ENCODE assay signal across 9 cellular contexts in the genomic region with DNA sequence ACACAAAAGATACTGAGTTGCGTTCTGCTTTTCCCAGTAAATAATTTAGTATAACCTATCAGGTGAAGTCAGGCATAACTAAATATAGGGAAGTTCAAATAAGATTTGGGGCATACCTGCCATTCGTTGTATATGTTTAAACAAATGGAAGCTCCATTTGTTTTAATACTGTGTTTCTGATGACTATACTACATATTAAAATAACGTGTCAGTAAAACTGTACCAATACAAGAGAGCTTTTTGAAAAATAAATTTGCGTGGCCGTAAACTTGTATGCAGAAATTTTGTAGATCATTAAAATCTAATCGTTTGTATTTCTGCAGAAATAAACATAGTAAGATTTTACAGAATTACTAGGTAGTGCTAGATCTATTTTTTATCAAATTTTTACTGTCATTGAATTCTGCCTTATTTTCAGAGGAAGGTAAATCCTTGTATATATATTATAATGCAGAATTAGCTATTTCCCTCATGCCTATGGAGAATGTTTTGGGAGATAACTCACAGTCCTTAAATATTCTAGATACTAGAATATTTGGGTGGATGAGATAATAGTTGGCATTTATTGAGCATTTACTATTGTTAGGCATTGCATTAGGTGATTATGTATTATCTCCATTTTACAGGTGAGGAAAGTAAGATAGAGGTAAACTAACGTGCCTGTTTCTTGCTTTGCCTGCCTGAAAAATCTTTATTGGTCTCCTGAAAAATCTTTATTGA. TPM values are rescaled to one million over a fixed set of nuclear protein-coding genes. Genes with fewer than 3 reads are reported as not detected.
A peak's percentile ranks its signal among the peaks of the same experiment; 100 is the strongest.
DNase-seq lines count a peak whose midpoint lies in the region; ATAC-seq and TF ChIP-seq lines count a peak whose summit lies in the region.
"Had no signal": no experiment of that assay in that cellular context is flagged by ENCODE, and none has a peak within 500 bp of the region (broad histone marks: within the 10 kb centered on the region; RNA-seq: fewer than 3 reads in every experiment).

No MANE protein-coding gene starts in this region.

- H3K27me3 Mint-ChIP-seq in activated naive CD4-positive, alpha-beta T cell treated with anti-CD3 and anti-CD28 coated beads for 36 hours (ENCODE audit: low read depth), result no peaks in the 10 kb centered on the region
- H3K27me3 Mint-ChIP-seq in activated naive CD8-positive, alpha-beta T cell treated with anti-CD3 and anti-CD28 coated beads, Interleukin-2, amount 10 ng/mL, durations not matched to agents 7 days and 5 days, result no peaks in the 10 kb centered on the region

- peak overlapping the region; percentile 96 for H3K4me3 Mint-ChIP-seq in activated naive CD4-positive, alpha-beta T cell treated with anti-CD3 and anti-CD28 coated beads for 36 hours
- H3K4me3 Mint-ChIP-seq in activated naive CD8-positive, alpha-beta T cell treated with anti-CD3 and anti-CD28 coated beads, Interleukin-2, amount 10 ng/mL, durations not matched to agents 7 days and 5 days, result peak overlapping the region; percentile 91

- no peaks in the 10 kb centered on the region for H3K9me3 Mint-ChIP-seq in activated naive CD4-positive, alpha-beta T cell treated with anti-CD3 and anti-CD28 coated beads for 36 hours
- no peaks in the 10 kb centered on the region for H3K9me3 Mint-ChIP-seq in activated naive CD8-positive, alpha-beta T cell treated with anti-CD3 and anti-CD28 coated beads, Interleukin-2, amount 10 ng/mL, durations not matched to agents 7 days and 5 days

- no peak for DNase-seq in activated naive CD4-positive, alpha-beta T cell treated with anti-CD3 and anti-CD28 coated beads for 36 hours
- DNase-seq in activated naive CD4-positive, alpha-beta T cell (lab: John Stamatoyannopoulos, UW), result no peak
- no peak for DNase-seq in activated naive CD8-positive, alpha-beta T cell treated with anti-CD3 and anti-CD28 coated beads, Interleukin-2, amount 10 ng/mL, durations not matched to agents 7 days and 5 days
- DNase-seq in left lung, result no peak
- DNase-seq in tibial artery, result no peak
- no peak for DNase-seq in globus pallidus (ENCODE audit: low spot score)
- DNase-seq: NCI-H1092 treated with DMSO at 0.1 percent for 48 hours had no signal

- H3K4me1 ChIP-seq in left lung (peaks cover 18 to 47% of the 10 kb centered on the region in 2 donors), tibial artery (peaks cover 0 to 41% (median 16%) of the 10 kb centered on the region in 4 donors)

- peaks cover 10% of the 10 kb centered on the region for H3K36me3 Mint-ChIP-seq in activated naive CD4-positive, alpha-beta T cell treated with anti-CD3 and anti-CD28 coated beads for 36 hours (ENCODE audit: low read depth)
- H3K36me3 Mint-ChIP-seq in activated naive CD8-positive, alpha-beta T cell treated with anti-CD3 and anti-CD28 coated beads, Interleukin-2, amount 10 ng/mL, durations not matched to agents 7 days and 5 days, result peaks cover 15% of the 10 kb centered on the region

- H3K27ac Mint-ChIP-seq in activated naive CD4-positive, alpha-beta T cell treated with anti-CD3 and anti-CD28 coated beads for 36 hours, result no peak overlapping the region
- no peak overlapping the region for H3K27ac Mint-ChIP-seq in activated naive CD8-positive, alpha-beta T cell treated with anti-CD3 and anti-CD28 coated beads, Interleukin-2, amount 10 ng/mL, durations not matched to agents 7 days and 5 days

- TF ChIP-seq CTCF in left lung (IDR thresholded peaks at IDR 0.05), result no peak
- TF ChIP-seq CTCF in tibial artery (IDR thresholded peaks at IDR 0.05), result no peak

- H3K27me3 ChIP-seq in left lung (no peaks in the 10 kb centered on the region), tibial artery (no peaks in the 10 kb centered on the region)

- POLR2A ChIA-PET in activated naive CD8-positive, alpha-beta T cell treated with anti-CD3 and anti-CD28 coated beads, Interleukin-2, amount 10 ng/mL, durations not matched to agents 7 days and 5 days (lab: Charles Lee), result interaction anchor here (2.4 kb wide), 1 partner anchor 19 kb away, joined by 5 read pairs; no protein-coding TSS in a partner anchor

- H3K4me1 Mint-ChIP-seq in activated naive CD4-positive, alpha-beta T cell treated with anti-CD3 and anti-CD28 coated beads for 36 hours (ENCODE audit: low read depth), result peaks cover 44% of the 10 kb centered on the region
- H3K4me1 Mint-ChIP-seq in activated naive CD8-positive, alpha-beta T cell treated with anti-CD3 and anti-CD28 coated beads, Interleukin-2, amount 10 ng/mL, durations not matched to agents 7 days and 5 days, result peaks cover 30% of the 10 kb centered on the region

- peak overlapping the region; percentile 58 to 69 for H3K4me3 ChIP-seq in left lung
- peak overlapping the region; percentile 64 to 73 for H3K4me3 ChIP-seq in tibial artery

- no peak overlapping the region for H3K27ac ChIP-seq in left lung
- H3K27ac ChIP-seq in tibial artery, result peak overlapping the region in 1 of 2 donors; percentile 87

- no peaks in the 10 kb centered on the region for H3K36me3 ChIP-seq in left lung
- no peaks in the 10 kb centered on the region for H3K36me3 ChIP-seq in tibial artery

- no peak for ATAC-seq in activated naive CD8-positive, alpha-beta T cell treated with anti-CD3 and anti-CD28 coated beads, Interleukin-2, amount 10 ng/mL, durations not matched to agents 7 days and 5 days (ENCODE audit: low read depth)
- ATAC-seq in left lung, result no peak
- ATAC-seq in GM18517 (IDR thresholded peaks at IDR 0.05; ENCODE audit: unreplicated experiment), result no peak
- ATAC-seq in GM21717 (IDR thresholded peaks at IDR 0.05; ENCODE audit: unreplicated experiment), result no peak

- CTCF ChIA-PET in activated naive CD4-positive, alpha-beta T cell treated with anti-CD3 and anti-CD28 coated beads for 36 hours (lab: Charles Lee), result interaction anchor here (1.3 kb wide), 1 partner anchor 65 kb away, joined by 3 read pairs; the partner anchor contains the start of gene G2E3

- H3K9me3 ChIP-seq in left lung (no peaks in the 10 kb centered on the region), tibial artery (no peaks in the 10 kb centered on the region)

- intact Hi-C loops in activated naive CD4-positive, alpha-beta T cell treated with anti-CD3 and anti-CD28 coated beads for 36 hours (cut with micrococcal nuclease), result loop anchor here (5.0 to 10.0 kb wide), 2 partner anchors 939 to 1451 kb away; partner anchors contain the start of genes ARHGAP5 and NUBPL
- intact Hi-C loops in left lung (cut with DNase I), result no loop called here
- intact Hi-C loops in tibial artery (cut with DNase I; ENCODE audit: low total_unique reads), result no loop called here

RNA-seq across cellular contexts. Expression of gene SCFD1, which starts 1.5 kb away (rescaled TPM):
- total RNA-seq in activated naive CD4-positive, alpha-beta T cell treated with anti-CD3 and anti-CD28 coated beads for 36 hours, result 10 to 100 TPM; 46.1 to 55.2 TPM
- 10 to 100 TPM; 52.3 to 60.9 TPM for total RNA-seq in activated naive CD8-positive, alpha-beta T cell treated with anti-CD3 and anti-CD28 coated beads, Interleukin-2, amount 10 ng/mL, durations not matched to agents 7 days and 5 days
- 10 to 100 TPM; 74.5 to 85.7 TPM for total RNA-seq in left lung
